ENCODE assay signal across 16 cellular contexts in the genomic region with DNA sequence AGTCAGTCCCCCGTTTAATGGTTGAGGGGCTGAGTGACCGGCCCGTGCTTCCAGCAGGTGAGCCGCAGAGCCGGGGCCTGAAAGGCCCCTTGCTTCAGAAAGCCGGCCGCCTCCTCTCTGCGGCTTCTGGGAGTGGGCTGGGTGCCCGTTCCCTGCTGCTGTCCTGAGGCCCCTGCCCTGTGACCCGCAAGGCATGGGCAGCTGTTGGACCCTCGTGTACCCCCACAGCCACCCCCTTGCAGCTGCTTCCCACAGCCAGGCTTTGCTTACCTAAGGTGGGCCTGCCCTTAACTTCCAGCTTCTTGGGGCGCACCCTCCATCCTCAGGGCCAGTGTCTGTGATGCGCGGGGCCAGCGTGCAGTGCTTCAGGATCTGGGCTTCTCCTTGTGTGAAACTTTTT. TPM values are rescaled to one million over a fixed set of nuclear protein-coding genes. Genes with fewer than 3 reads are reported as not detected.
DNase-seq lines count a peak whose midpoint lies in the region; ATAC-seq and TF ChIP-seq lines count a peak whose summit lies in the region.
"Had no signal": no experiment of that assay in that cellular context is flagged by ENCODE, and none has a peak within 500 bp of the region (broad histone marks: within the 10 kb centered on the region; RNA-seq: fewer than 3 reads in every experiment).

No MANE protein-coding gene starts in this region.

- H3F3A ChIP-seq in SK-N-SH (replicated peaks; ENCODE audit: insufficient read depth): peaks cover 30% of the 10 kb centered on the region

- ATAC-seq in SK-N-SH treated with all-trans-retinoic acid at 6 μM for 48 hours (no peak), lower lobe of right lung (no peak), HG03469 (IDR thresholded peaks at IDR 0.05; ENCODE audit: unreplicated experiment) (no peak)
- ATAC-seq in activated T-cell treated with anti-CD3 and anti-CD28 coated beads, Interleukin-2, amount 50 U/mL, for 4 hours: no peak

- peaks cover 53% of the 10 kb centered on the region for H3K36me3 Mint-ChIP-seq in activated T-cell treated with anti-CD3 and anti-CD28 coated beads, Interleukin-2, amount 50 U/mL, for 4 hours (ENCODE audit: insufficient read depth)

- POLR2A ChIA-PET in SK-N-SH (lab: Yijun Ruan, JAX): no interaction called here

- no peak for TF ChIP-seq RAD21 in SK-N-SH (IDR thresholded peaks at IDR 0.05; ENCODE audit: low read length)

- H3K9me3 ChIP-seq in SK-N-SH: no peaks in the 10 kb centered on the region
- no peaks in the 10 kb centered on the region for H3K9me3 ChIP-seq in lower lobe of right lung
- H3K9me3 ChIP-seq: BLaER1 treated with 17β-estradiol and CSF1 and Interleukin-3, amounts not matched to agents 10 nM and 100 nM had no signal

- H3K9me2 ChIP-seq in SK-N-SH: no peaks in the 10 kb centered on the region

- DNase-seq in SK-N-SH (peak; percentile 18), lower lobe of right lung (peak; percentile 39), NCI-H1105 (lab: John Stamatoyannopoulos, UW) (no peak)
- no peak for DNase-seq in activated T-cell treated with anti-CD3 and anti-CD28 coated beads, Interleukin-2, amount 50 U/mL, for 4 hours
- DNase-seq: AML-193; CD4-positive, alpha-beta T cell; DMS153; DMS79 treated with DMSO at 0.1 percent for 48 hours; EL; IMR-90; KBM-7 had no signal

- H3K27ac ChIP-seq in SK-N-SH (ENCODE audit: low read depth in 2 of 2, low read length in 1 of 2) (no peak overlapping the region; a peak in 1 of 4 replicates), VCaP (peak overlapping the region; percentile 83), lower lobe of right lung (no peak overlapping the region)
- H3K27ac ChIP-seq: 22Rv1 had no signal

- H3K9ac ChIP-seq in SK-N-SH: no peak overlapping the region

- no peak overlapping the region for H3K4me2 ChIP-seq in SK-N-SH
- H3K4me2 ChIP-seq: BLaER1 treated with 17β-estradiol and CSF1 and Interleukin-3, amounts not matched to agents 10 nM and 100 nM had no signal

- TF ChIP-seq CTCF in SK-N-SH (IDR thresholded peaks at IDR 0.05) (no peak), VCaP (conservative IDR thresholded peaks at IDR 0.05) (no peak), lower lobe of right lung (IDR thresholded peaks at IDR 0.05) (no peak)

- CTCF ChIA-PET in SK-N-SH (lab: Yijun Ruan, JAX): no interaction called here

- H3K79me2 ChIP-seq in SK-N-SH (ENCODE audit: insufficient read depth): peaks cover 35% of the 10 kb centered on the region; the same call in 1 of the 2 replicates

- no peak for TF ChIP-seq EP300 in SK-N-SH (IDR thresholded peaks at IDR 0.05; ENCODE audit: borderline replicate concordance in 1 of 2, low read depth in 1 of 2, low read length in 1 of 2)

- peaks cover 0 to 11% of the 10 kb centered on the region in 2 experiments; a peak in 1 of 4 replicates for H3K4me1 ChIP-seq in SK-N-SH (ENCODE audit: control insufficient read depth in 1 of 2, insufficient read depth in 2 of 2, low read depth in 1 of 2, low read length in 1 of 2)
- H3K4me1 ChIP-seq in lower lobe of right lung: no peaks in the 10 kb centered on the region

- H3K4me1 Mint-ChIP-seq in activated T-cell treated with anti-CD3 and anti-CD28 coated beads, Interleukin-2, amount 50 U/mL, for 4 hours (ENCODE audit: low read depth): peaks cover 2% of the 10 kb centered on the region

- H3K4me3 ChIP-seq in SK-N-SH (ENCODE audit: low read depth in 2 of 2, low read length in 1 of 2): no peak overlapping the region
- H3K4me3 ChIP-seq in lower lobe of right lung: no peak overlapping the region
- H3K4me3 ChIP-seq: BLaER1 treated with 17β-estradiol and CSF1 and Interleukin-3, amounts not matched to agents 10 nM and 100 nM had no signal

- H2AFZ ChIP-seq in SK-N-SH (ENCODE audit: low read depth): no peak overlapping the region

- H3K36me3 ChIP-seq in SK-N-SH (replicated peaks in 1 of 2; ENCODE audit: control insufficient read depth in 1 of 2, insufficient read depth in 2 of 2, low read length in 1 of 2) (peaks cover 69 to 74% of the 10 kb centered on the region in 2 experiments), lower lobe of right lung (peaks cover 100% of the 10 kb centered on the region)

- H3K27me3 Mint-ChIP-seq in activated T-cell treated with anti-CD3 and anti-CD28 coated beads, Interleukin-2, amount 50 U/mL, for 4 hours (ENCODE audit: low read depth): no peaks in the 10 kb centered on the region
- H3K27me3 Mint-ChIP-seq: CD4-positive, alpha-beta T cell had no signal

- intact Hi-C loops in lower lobe of right lung (cut with DNase I): no loop called here

- no peaks in the 10 kb centered on the region for H3K9me3 Mint-ChIP-seq in activated T-cell treated with anti-CD3 and anti-CD28 coated beads, Interleukin-2, amount 50 U/mL, for 4 hours
- H3K9me3 Mint-ChIP-seq: CD4-positive, alpha-beta T cell had no signal

- WGBS in SK-N-SH (ENCODE audit: low lambda C conversion rate): 89% methylated on average over 9 of the region's 15 CpGs

- no peaks in the 10 kb centered on the region for H4K20me1 ChIP-seq in SK-N-SH (ENCODE audit: insufficient read depth)

- no peaks in the 10 kb centered on the region for H3K27me3 ChIP-seq in SK-N-SH (ENCODE audit: insufficient read depth)
- no peaks in the 10 kb centered on the region for H3K27me3 ChIP-seq in lower lobe of right lung (ENCODE audit: low read depth)
- H3K27me3 ChIP-seq: BLaER1 treated with 17β-estradiol and CSF1 and Interleukin-3, amounts not matched to agents 10 nM and 100 nM had no signal

- H3K4me3 Mint-ChIP-seq in activated T-cell treated with anti-CD3 and anti-CD28 coated beads, Interleukin-2, amount 50 U/mL, for 4 hours: no peak overlapping the region
- H3K4me3 Mint-ChIP-seq: CD4-positive, alpha-beta T cell had no signal

TF ChIP-seq in SK-N-SH, 30 proteins besides CTCF, POLR2A, EP300 and RAD21 (continues in another document):
- TF ChIP-seq TCF12 (IDR thresholded peaks at IDR 0.05): no peak
- TF ChIP-seq, protein P1, sequence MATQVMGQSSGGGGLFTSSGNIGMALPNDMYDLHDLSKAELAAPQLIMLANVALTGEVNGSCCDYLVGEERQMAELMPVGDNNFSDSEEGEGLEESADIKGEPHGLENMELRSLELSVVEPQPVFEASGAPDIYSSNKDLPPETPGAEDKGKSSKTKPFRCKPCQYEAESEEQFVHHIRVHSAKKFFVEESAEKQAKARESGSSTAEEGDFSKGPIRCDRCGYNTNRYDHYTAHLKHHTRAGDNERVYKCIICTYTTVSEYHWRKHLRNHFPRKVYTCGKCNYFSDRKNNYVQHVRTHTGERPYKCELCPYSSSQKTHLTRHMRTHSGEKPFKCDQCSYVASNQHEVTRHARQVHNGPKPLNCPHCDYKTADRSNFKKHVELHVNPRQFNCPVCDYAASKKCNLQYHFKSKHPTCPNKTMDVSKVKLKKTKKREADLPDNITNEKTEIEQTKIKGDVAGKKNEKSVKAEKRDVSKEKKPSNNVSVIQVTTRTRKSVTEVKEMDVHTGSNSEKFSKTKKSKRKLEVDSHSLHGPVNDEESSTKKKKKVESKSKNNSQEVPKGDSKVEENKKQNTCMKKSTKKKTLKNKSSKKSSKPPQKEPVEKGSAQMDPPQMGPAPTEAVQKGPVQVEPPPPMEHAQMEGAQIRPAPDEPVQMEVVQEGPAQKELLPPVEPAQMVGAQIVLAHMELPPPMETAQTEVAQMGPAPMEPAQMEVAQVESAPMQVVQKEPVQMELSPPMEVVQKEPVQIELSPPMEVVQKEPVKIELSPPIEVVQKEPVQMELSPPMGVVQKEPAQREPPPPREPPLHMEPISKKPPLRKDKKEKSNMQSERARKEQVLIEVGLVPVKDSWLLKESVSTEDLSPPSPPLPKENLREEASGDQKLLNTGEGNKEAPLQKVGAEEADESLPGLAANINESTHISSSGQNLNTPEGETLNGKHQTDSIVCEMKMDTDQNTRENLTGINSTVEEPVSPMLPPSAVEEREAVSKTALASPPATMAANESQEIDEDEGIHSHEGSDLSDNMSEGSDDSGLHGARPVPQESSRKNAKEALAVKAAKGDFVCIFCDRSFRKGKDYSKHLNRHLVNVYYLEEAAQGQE (IDR thresholded peaks at IDR 0.05; ENCODE audit: low read depth, low read length): no peak

TF ChIP-seq in SK-N-SH treated with all-trans-retinoic acid at 6 μM for 48 hours, 23 proteins besides CTCF, POLR2A, EP300 and RAD21 (continues in another document):
- TF ChIP-seq PATZ1 (CRISPR knock-in tag; IDR thresholded peaks at IDR 0.05; ENCODE audit: borderline replicate concordance) (no peak), ZNF565 (CRISPR knock-in tag; conservative IDR thresholded peaks at IDR 0.05; ENCODE audit: low read depth) (no peak), ZFP3 (CRISPR knock-in tag; IDR thresholded peaks at IDR 0.05) (no peak), ISL1 (CRISPR knock-in tag; IDR thresholded peaks at IDR 0.05) (no peak), ARNTL (CRISPR knock-in tag; IDR thresholded peaks at IDR 0.05; ENCODE audit: borderline replicate concordance, low read depth) (no peak), OSR1 (CRISPR knock-in tag; IDR thresholded peaks at IDR 0.05) (no peak), GLIS3 (CRISPR knock-in tag; IDR thresholded peaks at IDR 0.05) (no peak), ZC3H10 (CRISPR knock-in tag; IDR thresholded peaks at IDR 0.05) (no peak), PPARA (CRISPR knock-in tag; IDR thresholded peaks at IDR 0.05; ENCODE audit: borderline replicate concordance) (no peak), RARB (CRISPR knock-in tag; IDR thresholded peaks at IDR 0.05) (no peak)

RNA-seq across cellular contexts. Expression of gene PFKFB3, which starts 26.6 kb away (rescaled TPM):
- 33.0 and 59.7 TPM in 2 replicates for polyA plus RNA-seq in SK-N-SH (2012; rRNA removed)
- polyA plus RNA-seq in SK-N-SH (2012; cell fraction: cytosol; rRNA removed): 22.0 and 28.4 TPM in 2 replicates
- 122 and 146 TPM in 2 replicates for polyA plus RNA-seq in SK-N-SH (2012; cell fraction: nucleus; rRNA removed)
- 78.5 TPM for total RNA-seq in lower lobe of right lung
- 10 to 100 TPM; 60.5 to 77.0 (median 68.8) TPM for total RNA-seq in activated T-cell treated with anti-CD3 and anti-CD28 coated beads, Interleukin-2, amount 50 U/mL, for 4 hours

Comparison
In these comparisons a context has a peak if more than half of its experiments do, and no peak if none do; other contexts are left out.
1. DNase-seq: peak in SK-N-SH (single experiment) and lower lobe of right lung (single experiment); none in NCI-H1105 (single experiment) and activated T-cell treated with anti-CD3 and anti-CD28 coated beads, Interleukin-2, amount 50 U/mL, for 4 hours (single experiment).